ENCODE assay signal across 9 cellular contexts in genomic region chr7:131011437-131011752, GRCh38.
DNase-seq lines count a peak whose midpoint lies in the region; ATAC-seq and TF ChIP-seq lines count a peak whose summit lies in the region.
"Had no signal": no experiment of that assay in that cellular context is flagged by ENCODE, and none has a peak within 500 bp of the region (broad histone marks: within the 10 kb centered on the region; RNA-seq: fewer than 3 reads in every experiment).

No MANE protein-coding gene starts in this region.

- no peaks in the 10 kb centered on the region for H3K27me3 ChIP-seq in tibial nerve

- no peaks in the 10 kb centered on the region for H3K36me3 Mint-ChIP-seq in immature natural killer cell

- H3K27ac Mint-ChIP-seq in immature natural killer cell, result peak overlapping the region in 3 of 6 donors; percentile 41 to 89 (median 50)

- WGBS in tibial nerve, 2 donors, result 56 to 70% methylated on average over 4 of the region's 4 CpGs

- no peaks in the 10 kb centered on the region for H3K36me3 ChIP-seq in tibial nerve

- peak overlapping the region; percentile 19 to 88 (median 50) for H3K4me3 Mint-ChIP-seq in immature natural killer cell

- no peak for TF ChIP-seq CTCF in tibial nerve (IDR thresholded peaks at IDR 0.05)

- peaks cover 82 to 95% of the 10 kb centered on the region in 2 donors for H3K4me1 Mint-ChIP-seq in immature natural killer cell

- peaks cover 7 to 10% (median 7%) of the 10 kb centered on the region in 3 donors for H3K27me3 Mint-ChIP-seq in immature natural killer cell (ENCODE audit: low read depth in 3 of 3)

- H3K9me3 ChIP-seq in tibial nerve, result no peaks in the 10 kb centered on the region

- no peaks in the 10 kb centered on the region for H3K9me3 Mint-ChIP-seq in immature natural killer cell

- no peak overlapping the region for H3K4me3 ChIP-seq in tibial nerve

- H3K4me1 ChIP-seq in tibial nerve, result peaks cover 5 to 100% (median 73%) of the 10 kb centered on the region in 4 donors

- TF ChIP-seq POLR2A in tibial nerve (IDR thresholded peaks at IDR 0.05), result no peak

- no peak for TF ChIP-seq EP300 in tibial nerve (IDR thresholded peaks at IDR 0.05)

- ATAC-seq in GM18873 (IDR thresholded peaks at IDR 0.05; ENCODE audit: low FRiP score, unreplicated experiment), result no peak

- DNase-seq in activated effector memory CD4-positive, alpha-beta T cell treated with anti-CD3 and anti-CD28 coated beads, Interleukin-2, amount 50 U/mL, for 16 hours, result peak; percentile 73
- DNase-seq in activated effector memory CD4-positive, alpha-beta T cell treated with Interleukin-2 at 50 U/mL for 16 hours, result no peak
- DNase-seq in activated CD8-positive, alpha-beta memory T cell treated with anti-CD3 and anti-CD28 coated beads, Interleukin-2, amount 50 U/mL, for 48 hours, result peak; percentile 76
- DNase-seq in immature natural killer cell (no peak), tibial nerve (ENCODE audit: low spot score in 2 of 2) (no peak), NCI-H2171 treated with DMSO at 0.1 percent for 48 hours (lab: John Stamatoyannopoulos, UW) (no peak), HT-29 (ENCODE audit: low spot score) (no peak)
- DNase-seq: COR-L47 had no signal

- H3K27ac ChIP-seq in tibial nerve, result peak overlapping the region in 3 of 4 donors; percentile 42 to 91 (median 76)

Comparison
In these comparisons a context has a peak if more than half of its experiments do, and no peak if none do; other contexts are left out.
1. DNase-seq: peak in activated effector memory CD4-positive, alpha-beta T cell treated with anti-CD3 and anti-CD28 coated beads, Interleukin-2, amount 50 U/mL, for 16 hours (single experiment) and activated CD8-positive, alpha-beta memory T cell treated with anti-CD3 and anti-CD28 coated beads, Interleukin-2, amount 50 U/mL, for 48 hours (single experiment); none in activated effector memory CD4-positive, alpha-beta T cell treated with Interleukin-2 at 50 U/mL for 16 hours (single experiment), immature natural killer cell (0 of 3), tibial nerve (0 of 2), NCI-H2171 treated with DMSO at 0.1 percent for 48 hours (single experiment) and HT-29 (single experiment).